In the genomic region with DNA sequence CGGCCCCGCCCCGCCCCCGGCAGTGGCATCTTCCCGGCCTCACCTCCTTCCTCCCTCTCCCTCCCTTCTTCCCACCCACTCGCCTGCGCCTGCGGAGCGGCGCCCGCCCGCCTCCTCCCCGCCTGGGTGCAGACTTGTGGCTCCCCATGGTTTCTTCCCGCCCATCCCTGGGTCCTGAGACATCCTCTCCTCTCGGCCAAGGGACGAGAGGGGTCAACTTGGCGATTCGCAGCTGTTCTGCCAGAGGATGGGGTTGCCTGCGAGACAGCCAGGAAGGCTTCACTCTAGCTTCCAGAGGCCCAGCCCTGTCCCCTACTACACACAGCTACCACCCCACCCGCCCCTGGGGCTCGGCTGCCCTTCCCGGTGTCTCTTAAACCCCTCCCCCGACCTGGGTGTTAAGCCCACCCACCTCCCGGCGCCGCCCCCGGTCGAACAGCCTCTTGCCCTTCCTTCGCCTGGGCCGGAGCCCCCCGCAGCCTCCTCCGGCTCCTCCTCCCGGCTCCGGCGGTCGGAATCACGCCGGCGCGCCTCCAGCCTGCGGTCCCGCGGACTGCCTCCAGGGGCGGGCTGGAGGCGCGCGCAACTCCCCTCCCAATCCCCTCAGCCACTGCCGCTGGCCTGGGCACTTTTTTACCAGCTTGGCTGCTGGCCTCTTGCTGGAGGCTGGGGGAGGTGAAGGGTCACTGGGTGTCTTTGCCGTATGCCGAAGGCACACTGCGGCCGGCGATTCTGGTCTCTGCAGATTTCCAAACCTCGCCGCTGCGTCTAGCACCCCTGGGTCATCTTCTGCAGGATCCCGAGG, we compare ENCODE assay signal across 8 cellular contexts. TPM values are rescaled to one million over a fixed set of nuclear protein-coding genes. Genes with fewer than 3 reads are reported as not detected.
A peak's percentile ranks its signal among the peaks of the same experiment; 100 is the strongest.
DNase-seq lines count a peak whose midpoint lies in the region; ATAC-seq and TF ChIP-seq lines count a peak whose summit lies in the region.

No MANE protein-coding gene starts in this region.

- TF ChIP-seq EP300 in gastroesophageal sphincter (IDR thresholded peaks at IDR 0.05) (no peak), suprapubic skin (IDR thresholded peaks at IDR 0.05) (no peak)

- H3K9me3 ChIP-seq in gastroesophageal sphincter (no peaks in the 10 kb centered on the region), suprapubic skin (no peaks in the 10 kb centered on the region)

- peak overlapping the region; percentile 96 to 100 (median 100) for H3K27ac ChIP-seq in gastroesophageal sphincter
- H3K27ac ChIP-seq in suprapubic skin: peak overlapping the region; percentile 97

- H3K4me3 ChIP-seq in gastroesophageal sphincter (peak overlapping the region; percentile 72 to 96), suprapubic skin (peak overlapping the region; percentile 91)

- CTCF ChIA-PET in activated naive CD4-positive, alpha-beta T cell treated with anti-CD3 and anti-CD28 coated beads for 36 hours (lab: Charles Lee): interaction anchor here (0.6 to 4.3 kb wide), 17 partner anchors 13 to 148 kb away, joined by 3 to 29 read pairs (median 4); a partner anchor contains a TSS

- peak; percentile 47 for ATAC-seq in GM21825 (IDR thresholded peaks at IDR 0.05; ENCODE audit: unreplicated experiment)
- peak; percentile 74 for ATAC-seq in gastroesophageal sphincter

- H3K27me3 Mint-ChIP-seq in activated naive CD4-positive, alpha-beta T cell treated with anti-CD3 and anti-CD28 coated beads for 36 hours (ENCODE audit: low read depth): no peaks in the 10 kb centered on the region

- DNase-seq in Daoy (ENCODE audit: low read depth) (peak; percentile 94), SIG-M5 treated with dmso at 0.1 percent for 504 hours (lab: John Stamatoyannopoulos, UW; ENCODE audit: unreplicated experiment) (peak; percentile 86), nucleus accumbens (lab: John Stamatoyannopoulos, UW) (peak in 53 of 56 donors; percentile 47 to 95 (median 80)), suprapubic skin (ENCODE audit: low spot score in 2 of 2) (peak; percentile 91 to 95)
- peak; percentile 78 for DNase-seq in activated naive CD4-positive, alpha-beta T cell treated with anti-CD3 and anti-CD28 coated beads for 36 hours

- TF ChIP-seq CTCF in LNCAP (IDR thresholded peaks at IDR 0.05): peak; percentile 77
- TF ChIP-seq CTCF in gastroesophageal sphincter (IDR thresholded peaks at IDR 0.05): peak in 3 of 4 experiments; percentile 96 to 99 (median 97)
- TF ChIP-seq CTCF in suprapubic skin (IDR thresholded peaks at IDR 0.05): peak; percentile 86 to 99

- H3K36me3 ChIP-seq in gastroesophageal sphincter (no peaks in the 10 kb centered on the region), suprapubic skin (no peaks in the 10 kb centered on the region)

- 3% methylated on average over 6 of the region's 57 CpGs; no CpG with 5 or more reads in 1 of the 2 donors for WGBS in gastroesophageal sphincter (ENCODE audit: low coverage in 1 of 2), 2 donors
- 1% methylated on average over 29 of the region's 57 CpGs for WGBS in suprapubic skin

- H3K27me3 ChIP-seq in gastroesophageal sphincter: no peaks in the 10 kb centered on the region
- H3K27me3 ChIP-seq in suprapubic skin: no peaks in the 10 kb centered on the region

- peak overlapping the region; percentile 95 for H3K27ac Mint-ChIP-seq in activated naive CD4-positive, alpha-beta T cell treated with anti-CD3 and anti-CD28 coated beads for 36 hours

- H3K36me3 Mint-ChIP-seq in activated naive CD4-positive, alpha-beta T cell treated with anti-CD3 and anti-CD28 coated beads for 36 hours (ENCODE audit: low read depth): peaks cover 1% of the 10 kb centered on the region

- intact Hi-C loops in activated naive CD4-positive, alpha-beta T cell treated with anti-CD3 and anti-CD28 coated beads for 36 hours (cut with micrococcal nuclease): loop anchor here (1.0 to 5.0 kb wide), 6 partner anchors 13 to 415 kb away; a partner anchor contains a TSS

- TF ChIP-seq POLR2A in gastroesophageal sphincter (IDR thresholded peaks at IDR 0.05): peak; percentile 36 to 37
- TF ChIP-seq POLR2A in suprapubic skin (IDR thresholded peaks at IDR 0.05): no peak

- no peaks in the 10 kb centered on the region for H3K9me3 Mint-ChIP-seq in activated naive CD4-positive, alpha-beta T cell treated with anti-CD3 and anti-CD28 coated beads for 36 hours

- peaks cover 46% of the 10 kb centered on the region for H3K4me1 Mint-ChIP-seq in activated naive CD4-positive, alpha-beta T cell treated with anti-CD3 and anti-CD28 coated beads for 36 hours (ENCODE audit: low read depth)

- H3K4me3 Mint-ChIP-seq in activated naive CD4-positive, alpha-beta T cell treated with anti-CD3 and anti-CD28 coated beads for 36 hours: peak overlapping the region; percentile 88

- H3K4me1 ChIP-seq in gastroesophageal sphincter (peaks cover 2 to 62% (median 38%) of the 10 kb centered on the region in 3 donors), suprapubic skin (peaks cover 53% of the 10 kb centered on the region)

RNA-seq across cellular contexts. Expression of a gene that starts 1.9 kb away (rescaled TPM):
- 10.9 and 21.1 TPM in 2 replicates for total RNA-seq in Daoy (2014; rRNA removed; shearing (Covaris generic))
- 10 to 100 TPM; 78.4 to 86.6 TPM for total RNA-seq in activated naive CD4-positive, alpha-beta T cell treated with anti-CD3 and anti-CD28 coated beads for 36 hours
- total RNA-seq in gastroesophageal sphincter: 100 to 1,000 TPM in 2 of 4 donors, 10 to 100 TPM in 2; 46.0 to 113 (median 89.2) TPM
- 10 to 100 TPM; 31.4 to 62.1 (median 56.6) TPM for total RNA-seq in suprapubic skin

Comparison
In these comparisons a context has a peak if more than half of its experiments do, and no peak if none do; other contexts are left out.
1. Peak in every context shown above with its lines: DNase-seq, ATAC-seq, H3K4me3 ChIP-seq and H3K27ac ChIP-seq.
2. POLR2A ChIP-seq: peak in gastroesophageal sphincter (2 of 2); none in suprapubic skin (0 of 2).